26 cellular contexts compared by ENCODE assay signal in genomic region chr12:77328326-77328725, GRCh38.
"Had no signal": no experiment of that assay in that cellular context is flagged by ENCODE, and none has a peak within 500 bp of the region (broad histone marks: within the 10 kb centered on the region; RNA-seq: fewer than 3 reads in every experiment).

No MANE protein-coding gene starts in this region.

- H3K79me2 ChIP-seq: hepatocyte had no signal

- H3K9me3 ChIP-seq: gastroesophageal sphincter, heart left ventricle, left lung, ovary, psoas muscle, thoracic aorta, tibial nerve, upper lobe of right lung, uterus had no signal

- H2AFZ ChIP-seq: hepatocyte had no signal

- H3K4me2 ChIP-seq: hepatocyte had no signal

- ATAC-seq: effector memory CD8-positive, alpha-beta T cell; gastroesophageal sphincter; heart left ventricle; left cardiac atrium; left lung; naive thymus-derived CD4-positive, alpha-beta T cell; psoas muscle; right cardiac atrium; stimulated activated naive B cell treated with anti-CD40 and anti-IgM and Interleukin-4, amounts not matched to agents 10 μg/mL and 1 μg/mL and 100 μg/mL, for 72 hours; upper lobe of right lung had no signal

- H3K27ac Mint-ChIP-seq: effector memory CD8-positive, alpha-beta T cell; naive thymus-derived CD4-positive, alpha-beta T cell; nephron; stimulated activated naive B cell treated with anti-CD40 and anti-IgM and Interleukin-4, amounts not matched to agents 10 μg/mL and 1 μg/mL and 100 μg/mL, for 72 hours; stimulated activated naive CD8-positive, alpha-beta T cell treated with anti-CD3 and anti-CD28 coated beads, Interleukin-15, Interleukin-2, amounts not matched to agents 100 ng/mL and 50 ng/mL, for 24 hours had no signal

- H3K9me3 Mint-ChIP-seq: nephron; stimulated activated naive B cell treated with anti-CD40 and anti-IgM and Interleukin-4, amounts not matched to agents 10 μg/mL and 1 μg/mL and 100 μg/mL, for 72 hours; stimulated activated naive CD8-positive, alpha-beta T cell treated with anti-CD3 and anti-CD28 coated beads, Interleukin-15, Interleukin-2, amounts not matched to agents 100 ng/mL and 50 ng/mL, for 24 hours had no signal

- H3K4me1 ChIP-seq: psoas muscle, uterus had no signal

- H3K4me3 ChIP-seq: gastroesophageal sphincter, heart left ventricle, hepatocyte, left lung, ovary, psoas muscle, thoracic aorta, tibial nerve, upper lobe of right lung, uterus had no signal

- H3K36me3 ChIP-seq: gastroesophageal sphincter, heart left ventricle, left lung, ovary, thoracic aorta, tibial nerve, upper lobe of right lung, uterus had no signal

- H3K27me3 ChIP-seq: ovary, tibial nerve, upper lobe of right lung, uterus had no signal

- DNase-seq: cortex of kidney; effector memory CD8-positive, alpha-beta T cell; foreskin fibroblast; heart left ventricle; left cardiac atrium; left lung; mesendoderm; midbrain; naive thymus-derived CD4-positive, alpha-beta T cell; occipital lobe; ovary; posterior cingulate gyrus; psoas muscle; right cardiac atrium; small intestine; stimulated activated CD4-positive, alpha-beta T cell treated with anti-CD3 and anti-CD28 coated beads, Interleukin-15, amount 100 ng/mL, for 24 hours; stimulated activated CD4-positive, alpha-beta T cell treated with anti-CD3 and anti-CD28 coated beads, Interleukin-2, amount 100 ng/mL, for 48 hours; stimulated activated naive B cell treated with anti-CD40 and anti-IgM and Interleukin-4, amounts not matched to agents 10 μg/mL and 1 μg/mL and 100 μg/mL, for 72 hours; upper lobe of right lung; uterus had no signal

- H3K27ac ChIP-seq: gastroesophageal sphincter, heart left ventricle, hepatocyte, left lung, ovary, psoas muscle, thoracic aorta, tibial nerve, upper lobe of right lung, uterus had no signal

- H3K4me3 Mint-ChIP-seq: effector memory CD8-positive, alpha-beta T cell; naive thymus-derived CD4-positive, alpha-beta T cell; stimulated activated naive B cell treated with anti-CD40 and anti-IgM and Interleukin-4, amounts not matched to agents 10 μg/mL and 1 μg/mL and 100 μg/mL, for 72 hours; stimulated activated naive CD8-positive, alpha-beta T cell treated with anti-CD3 and anti-CD28 coated beads, Interleukin-15, Interleukin-2, amounts not matched to agents 100 ng/mL and 50 ng/mL, for 24 hours had no signal
